2 cellular contexts compared by ENCODE assay signal in the genomic region with DNA sequence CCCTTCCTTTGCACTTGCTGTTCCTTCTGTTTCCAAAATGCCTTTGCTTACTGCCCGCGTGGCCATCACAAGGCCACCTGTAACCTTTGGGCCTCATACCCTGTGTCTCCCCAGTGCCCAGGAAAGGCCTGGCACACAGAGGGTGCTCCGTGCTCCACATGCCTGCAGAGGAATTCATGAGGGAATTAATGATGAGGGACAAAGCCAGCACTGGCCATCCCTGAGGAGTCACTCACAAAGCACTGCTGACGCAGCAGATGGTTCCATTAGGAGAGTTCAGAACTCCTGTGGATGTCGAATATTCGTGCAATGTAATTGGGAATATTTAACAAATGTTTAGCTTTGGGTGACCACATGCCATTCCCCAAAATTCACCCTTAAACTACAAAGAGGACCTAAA.
TF ChIP-seq lines count a peak whose summit lies in the region.

No MANE protein-coding gene starts in this region.

TF ChIP-seq in GM23338, 12 proteins besides CTCF, POLR2A, EP300 and RAD21:
- TF ChIP-seq EZH2 (IDR thresholded peaks at IDR 0.05; ENCODE audit: low read depth, unreplicated experiment), result no peak
- no peak for TF ChIP-seq JUNB (IDR thresholded peaks at IDR 0.05; ENCODE audit: unreplicated experiment)
- no peak for TF ChIP-seq CREB1 (CRISPR knock-in tag; IDR thresholded peaks at IDR 0.05; ENCODE audit: low read depth)
- TF ChIP-seq, protein P1, sequence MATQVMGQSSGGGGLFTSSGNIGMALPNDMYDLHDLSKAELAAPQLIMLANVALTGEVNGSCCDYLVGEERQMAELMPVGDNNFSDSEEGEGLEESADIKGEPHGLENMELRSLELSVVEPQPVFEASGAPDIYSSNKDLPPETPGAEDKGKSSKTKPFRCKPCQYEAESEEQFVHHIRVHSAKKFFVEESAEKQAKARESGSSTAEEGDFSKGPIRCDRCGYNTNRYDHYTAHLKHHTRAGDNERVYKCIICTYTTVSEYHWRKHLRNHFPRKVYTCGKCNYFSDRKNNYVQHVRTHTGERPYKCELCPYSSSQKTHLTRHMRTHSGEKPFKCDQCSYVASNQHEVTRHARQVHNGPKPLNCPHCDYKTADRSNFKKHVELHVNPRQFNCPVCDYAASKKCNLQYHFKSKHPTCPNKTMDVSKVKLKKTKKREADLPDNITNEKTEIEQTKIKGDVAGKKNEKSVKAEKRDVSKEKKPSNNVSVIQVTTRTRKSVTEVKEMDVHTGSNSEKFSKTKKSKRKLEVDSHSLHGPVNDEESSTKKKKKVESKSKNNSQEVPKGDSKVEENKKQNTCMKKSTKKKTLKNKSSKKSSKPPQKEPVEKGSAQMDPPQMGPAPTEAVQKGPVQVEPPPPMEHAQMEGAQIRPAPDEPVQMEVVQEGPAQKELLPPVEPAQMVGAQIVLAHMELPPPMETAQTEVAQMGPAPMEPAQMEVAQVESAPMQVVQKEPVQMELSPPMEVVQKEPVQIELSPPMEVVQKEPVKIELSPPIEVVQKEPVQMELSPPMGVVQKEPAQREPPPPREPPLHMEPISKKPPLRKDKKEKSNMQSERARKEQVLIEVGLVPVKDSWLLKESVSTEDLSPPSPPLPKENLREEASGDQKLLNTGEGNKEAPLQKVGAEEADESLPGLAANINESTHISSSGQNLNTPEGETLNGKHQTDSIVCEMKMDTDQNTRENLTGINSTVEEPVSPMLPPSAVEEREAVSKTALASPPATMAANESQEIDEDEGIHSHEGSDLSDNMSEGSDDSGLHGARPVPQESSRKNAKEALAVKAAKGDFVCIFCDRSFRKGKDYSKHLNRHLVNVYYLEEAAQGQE (IDR thresholded peaks at IDR 0.05; ENCODE audit: unreplicated experiment), result no peak
- TF ChIP-seq EZH2phosphoT487 (IDR thresholded peaks at IDR 0.05; ENCODE audit: unreplicated experiment), result no peak
- no peak for TF ChIP-seq STAT1 (IDR thresholded peaks at IDR 0.05; ENCODE audit: unreplicated experiment)
- TF ChIP-seq ZNF114 (CRISPR knock-in tag; IDR thresholded peaks at IDR 0.05), result no peak
- no peak for TF ChIP-seq POLR2AphosphoS5 (IDR thresholded peaks at IDR 0.05; ENCODE audit: low read depth)
- TF ChIP-seq, protein P2, sequence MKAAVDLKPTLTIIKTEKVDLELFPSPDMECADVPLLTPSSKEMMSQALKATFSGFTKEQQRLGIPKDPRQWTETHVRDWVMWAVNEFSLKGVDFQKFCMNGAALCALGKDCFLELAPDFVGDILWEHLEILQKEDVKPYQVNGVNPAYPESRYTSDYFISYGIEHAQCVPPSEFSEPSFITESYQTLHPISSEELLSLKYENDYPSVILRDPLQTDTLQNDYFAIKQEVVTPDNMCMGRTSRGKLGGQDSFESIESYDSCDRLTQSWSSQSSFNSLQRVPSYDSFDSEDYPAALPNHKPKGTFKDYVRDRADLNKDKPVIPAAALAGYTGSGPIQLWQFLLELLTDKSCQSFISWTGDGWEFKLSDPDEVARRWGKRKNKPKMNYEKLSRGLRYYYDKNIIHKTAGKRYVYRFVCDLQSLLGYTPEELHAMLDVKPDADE (IDR thresholded peaks at IDR 0.05), result no peak
- TF ChIP-seq ZNF331 (CRISPR knock-in tag; IDR thresholded peaks at IDR 0.05; ENCODE audit: low read depth), result no peak
- TF ChIP-seq NANOG (IDR thresholded peaks at IDR 0.05; ENCODE audit: borderline replicate concordance), result no peak

TF ChIP-seq in H1, 55 proteins besides CTCF, POLR2A, EP300 and RAD21:
- TF ChIP-seq, protein P3, sequence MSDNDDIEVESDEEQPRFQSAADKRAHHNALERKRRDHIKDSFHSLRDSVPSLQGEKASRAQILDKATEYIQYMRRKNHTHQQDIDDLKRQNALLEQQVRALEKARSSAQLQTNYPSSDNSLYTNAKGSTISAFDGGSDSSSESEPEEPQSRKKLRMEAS (IDR thresholded peaks at IDR 0.05), result peak; percentile 23; the same call in 1 of the 2 replicates
- TF ChIP-seq TCF12 (IDR thresholded peaks at IDR 0.05; ENCODE audit: low read depth, low read length) (no peak), MAFK (IDR thresholded peaks at IDR 0.05; ENCODE audit: low read depth, low read length) (0 out of 2 replicates have a peak, but pooled peaks have one; percentile 7)
TF ChIP-seq in H1: peak in this region for 2.
